Comparison of ENCODE assay signal across 16 cellular contexts in the genomic region with DNA sequence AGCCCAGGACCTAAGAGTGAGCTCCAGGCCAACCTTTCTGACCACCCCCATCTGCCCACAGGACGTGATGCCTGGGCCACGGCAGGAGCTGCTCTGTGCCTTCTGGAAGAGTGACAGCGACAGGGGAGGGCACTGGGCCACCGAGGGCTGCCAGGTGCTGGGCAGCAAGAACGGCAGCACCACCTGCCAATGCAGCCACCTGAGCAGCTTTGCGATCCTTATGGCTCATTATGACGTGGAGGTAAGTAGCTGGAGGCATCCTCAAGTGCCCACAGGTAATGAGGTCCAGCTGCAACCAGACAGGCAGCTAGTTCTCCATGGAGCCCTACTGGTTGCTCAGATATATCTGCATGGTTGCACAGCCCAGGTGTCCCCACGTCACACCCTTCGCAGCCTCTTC. TPM values are rescaled to one million over a fixed set of nuclear protein-coding genes. Genes with fewer than 3 reads are reported as not detected.
DNase-seq lines count a peak whose midpoint lies in the region; TF ChIP-seq lines count a peak whose summit lies in the region.
"Had no signal": no experiment of that assay in that cellular context is flagged by ENCODE, and none has a peak within 500 bp of the region (broad histone marks: within the 10 kb centered on the region; RNA-seq: fewer than 3 reads in every experiment).

No MANE protein-coding gene starts in this region.

- no peak overlapping the region for H3K4me3 ChIP-seq in CD4-positive, alpha-beta memory T cell (ENCODE audit: low read length in 2 of 2)
- H3K4me3 ChIP-seq in OCI-LY7 (ENCODE audit: low read depth, low read length, poor library complexity, severe bottlenecking) = no peak overlapping the region
- H3K4me3 ChIP-seq: esophagus squamous epithelium had no signal

- POLR2A ChIA-PET in CD4-positive, alpha-beta memory T cell (lab: Charles Lee; ENCODE audit: partially characterized antibody) = interaction anchor here (1.4 to 9.4 kb wide), 7 partner anchors 8 to 268 kb away, joined by 4 to 206 read pairs (median 24); partner anchors contain the start of genes ADGRE5, ASF1B and DDX39A
- POLR2A ChIA-PET in GM10248 (lab: Yijun Ruan, JAX) (interaction anchor here (0.7 to 2.0 kb wide), 6 partner anchors 10 to 1249 kb away, joined by 4 to 9 read pairs (median 5); partner anchors contain the start of genes ADGRE5 and ASF1B), OCI-LY7 (lab: Charles Lee) (interaction anchor here (0.5 to 0.7 kb wide), 4 partner anchors 33 to 111 kb away, joined by 3 read pairs; no protein-coding TSS in a partner anchor)

- peaks cover 20% of the 10 kb centered on the region for H3K4me1 ChIP-seq in CD4-positive, alpha-beta memory T cell (ENCODE audit: insufficient read depth, low read length)
- peaks cover 4% of the 10 kb centered on the region for H3K4me1 ChIP-seq in OCI-LY7 (ENCODE audit: insufficient read depth, low read length, poor library complexity, severe bottlenecking)

- intact Hi-C loops in CD4-positive, alpha-beta memory T cell (cut with micrococcal nuclease) = no loop called here
- intact Hi-C loops in dendritic cell treated with granulocyte-macrophage colony-stimulating factor and Interleukin-4, amounts not matched to agents 40 ng/mL and 50 ng/mL, for 4 days (cut with micrococcal nuclease) = loop anchor here (5.0 to 10.0 kb wide), 2 partner anchors 37 to 260 kb away; no protein-coding TSS in a partner anchor
- intact Hi-C loops in OCI-LY7 (cut with micrococcal nuclease; ENCODE audit: unreplicated experiment) = no loop called here

- no peaks in the 10 kb centered on the region for H3K9me2 ChIP-seq in OCI-LY7 (ENCODE audit: insufficient read depth, low read length)

- no peak overlapping the region for H3K4me2 ChIP-seq in OCI-LY7 (ENCODE audit: low read length)

- no peaks in the 10 kb centered on the region for H4K20me1 ChIP-seq in OCI-LY7 (ENCODE audit: insufficient read depth, low read length)

- H3K27ac Mint-ChIP-seq in CD4-positive, alpha-beta memory T cell = peak overlapping the region; percentile 15 to 94 (median 57)
- H3K27ac Mint-ChIP-seq in dendritic cell treated with granulocyte-macrophage colony-stimulating factor and Interleukin-4, amounts not matched to agents 40 ng/mL and 50 ng/mL, for 4 days = peak overlapping the region; percentile 42
- H3K27ac Mint-ChIP-seq: activated CD4-positive, alpha-beta T cell treated with anti-CD3 and anti-CD28 coated beads, Interleukin-2, amount 10 ng/mL, durations not matched to agents 24 days and 14 days had no signal

- peaks cover 69% of the 10 kb centered on the region for H3K36me3 ChIP-seq in CD4-positive, alpha-beta memory T cell (ENCODE audit: insufficient read depth, low read length)
- peaks cover 72% of the 10 kb centered on the region for H3K36me3 ChIP-seq in OCI-LY7 (ENCODE audit: insufficient read depth, low read length)

- H2AFZ ChIP-seq in OCI-LY7 (ENCODE audit: low read length) = no peak overlapping the region

- TF ChIP-seq CTCF in GM10248 (IDR thresholded peaks at IDR 0.05; ENCODE audit: control extremely low read depth, extremely low read depth, low read depth, missing control alignments) (no peak), GM20000 (IDR thresholded peaks at IDR 0.05; ENCODE audit: extremely low read depth, missing control alignments) (no peak), OCI-LY7 (conservative IDR thresholded peaks at IDR 0.05; ENCODE audit: low read length) (no peak)

- H3K36me3 Mint-ChIP-seq in CD4-positive, alpha-beta memory T cell = peaks cover 57 to 75% of the 10 kb centered on the region in 2 donors
- H3K36me3 Mint-ChIP-seq in dendritic cell treated with granulocyte-macrophage colony-stimulating factor and Interleukin-4, amounts not matched to agents 40 ng/mL and 50 ng/mL, for 4 days (ENCODE audit: low read depth) = peaks cover 100% of the 10 kb centered on the region

- CTCF ChIA-PET in CD4-positive, alpha-beta memory T cell (lab: Charles Lee; ENCODE audit: partially characterized antibody) = interaction anchor here (0.6 to 6.0 kb wide), 8 partner anchors 11 to 267 kb away, joined by 3 to 121 read pairs (median 20); partner anchors contain the start of genes ADGRE5 and ASF1B
- CTCF ChIA-PET in GM10248 (lab: Yijun Ruan, JAX) (interaction anchor here (1.0 to 2.9 kb wide), 4 partner anchors 22 to 268 kb away, joined by 3 to 11 read pairs (median 4); partner anchors contain the start of genes ADGRE5 and ASF1B), OCI-LY7 (lab: Charles Lee; ENCODE audit: unreplicated experiment) (no interaction called here)

- BruUV-seq in OCI-LY7 (replicated peaks; lab: Mats Ljungman, UMichigan) = no TSS peak

- H3K27ac ChIP-seq in CD4-positive, alpha-beta memory T cell (ENCODE audit: low read depth, low read length) = no peak overlapping the region
- no peak overlapping the region for H3K27ac ChIP-seq in OCI-LY7 (ENCODE audit: low read depth, low read length, poor library complexity, severe bottlenecking)
- H3K27ac ChIP-seq: esophagus squamous epithelium had no signal

- no peaks in the 10 kb centered on the region for H3K27me3 ChIP-seq in CD4-positive, alpha-beta memory T cell (ENCODE audit: insufficient read depth, low read length)
- H3K27me3 ChIP-seq: esophagus squamous epithelium had no signal

- peak overlapping the region in 1 of 8 donors; percentile 25 for H3K4me3 Mint-ChIP-seq in CD4-positive, alpha-beta memory T cell
- H3K4me3 Mint-ChIP-seq in dendritic cell treated with granulocyte-macrophage colony-stimulating factor and Interleukin-4, amounts not matched to agents 40 ng/mL and 50 ng/mL, for 4 days = no peak overlapping the region
- H3K4me3 Mint-ChIP-seq: activated CD4-positive, alpha-beta T cell treated with anti-CD3 and anti-CD28 coated beads, Interleukin-2, amount 10 ng/mL, durations not matched to agents 24 days and 14 days; neural crest cell had no signal

- H3K4me1 Mint-ChIP-seq in CD4-positive, alpha-beta memory T cell = peaks cover 6 to 56% (median 11%) of the 10 kb centered on the region in 4 donors
- H3K4me1 Mint-ChIP-seq in dendritic cell treated with granulocyte-macrophage colony-stimulating factor and Interleukin-4, amounts not matched to agents 40 ng/mL and 50 ng/mL, for 4 days (ENCODE audit: low read depth) = peaks cover 58% of the 10 kb centered on the region

- DNase-seq in CD4-positive, alpha-beta memory T cell = peak in 1 of 5 donors; percentile 45
- DNase-seq in GM10248 (ENCODE audit: extremely low spot score) (peak; percentile 6), NCI-H510A (lab: John Stamatoyannopoulos, UW) (peak; percentile 94), GM20000 (ENCODE audit: low spot score) (no peak), OCI-LY7 (ENCODE audit: low spot score) (no peak)
- no peak for DNase-seq in stimulated activated CD4-positive, alpha-beta T cell treated with anti-CD3 and anti-CD28 coated beads, Interleukin-4, amount 100 ng/mL, for 4 hours
- DNase-seq in activated CD4-positive, CD25-positive, alpha-beta regulatory T cell treated with anti-CD3 and anti-CD28 coated beads, Interleukin-2, amount 50 U/mL, for 72 hours = no peak
- DNase-seq: activated CD4-positive, alpha-beta T cell treated with anti-CD3 and anti-CD28 coated beads, Interleukin-2, amount 10 ng/mL, durations not matched to agents 24 days and 14 days; activated naive CD4-positive, alpha-beta T cell; esophagus squamous epithelium; hypothalamus; left ventricle myocardium superior; NCI-H2081 treated with DMSO at 0.1 percent for 48 hours had no signal

- H3K27me3 Mint-ChIP-seq in CD4-positive, alpha-beta memory T cell = no peaks in the 10 kb centered on the region
- H3K27me3 Mint-ChIP-seq in dendritic cell treated with granulocyte-macrophage colony-stimulating factor and Interleukin-4, amounts not matched to agents 40 ng/mL and 50 ng/mL, for 4 days = no peaks in the 10 kb centered on the region
- H3K27me3 Mint-ChIP-seq: activated CD4-positive, alpha-beta T cell treated with anti-CD3 and anti-CD28 coated beads, Interleukin-2, amount 10 ng/mL, durations not matched to agents 24 days and 14 days; T-cell had no signal

- H3K79me2 ChIP-seq in OCI-LY7 (ENCODE audit: insufficient read depth, low read depth, low read length) = no peaks in the 10 kb centered on the region

- no peaks in the 10 kb centered on the region for H3K9me3 ChIP-seq in CD4-positive, alpha-beta memory T cell (ENCODE audit: control insufficient read depth in 1 of 2, low read length in 2 of 2)
- H3K9me3 ChIP-seq in OCI-LY7 (ENCODE audit: low read length) = no peaks in the 10 kb centered on the region
- H3K9me3 ChIP-seq: esophagus squamous epithelium had no signal

- peaks cover 0 to 14% (median 0%) of the 10 kb centered on the region in 8 donors for H3K9me3 Mint-ChIP-seq in CD4-positive, alpha-beta memory T cell
- H3K9me3 Mint-ChIP-seq in dendritic cell treated with granulocyte-macrophage colony-stimulating factor and Interleukin-4, amounts not matched to agents 40 ng/mL and 50 ng/mL, for 4 days = no peaks in the 10 kb centered on the region
- H3K9me3 Mint-ChIP-seq: activated CD4-positive, alpha-beta T cell treated with anti-CD3 and anti-CD28 coated beads, Interleukin-2, amount 10 ng/mL, durations not matched to agents 24 days and 14 days; neural crest cell; T-cell had no signal

RNA-seq across cellular contexts. Expression of gene DDX39A, which starts 14.8 kb away (rescaled TPM):
- 100 to 1,000 TPM; 148 TPM for total RNA-seq in CD4-positive, alpha-beta memory T cell
- 100 to 1,000 TPM in 1 of 2 donors, 10 to 100 TPM in 1; 95.0 to 145 TPM for polyA plus RNA-seq in CD4-positive, alpha-beta memory T cell
- total RNA-seq in OCI-LY7 (2014; rRNA removed; shearing (Covaris generic)) = 425 and 474 TPM in 2 replicates
- 294 and 316 TPM in 2 replicates for total RNA-seq in OCI-LY7 (2022)

RNA-seq across cellular contexts. Expression of gene ADGRE5, which starts 23.1 kb away (rescaled TPM):
- total RNA-seq in CD4-positive, alpha-beta memory T cell = 100 to 1,000 TPM; 170 to 173 TPM
- polyA plus RNA-seq in CD4-positive, alpha-beta memory T cell = 100 to 1,000 TPM; 211 to 275 TPM
- 12.5 and 13.8 TPM in 2 replicates for total RNA-seq in OCI-LY7 (2014; rRNA removed; shearing (Covaris generic))
- total RNA-seq in OCI-LY7 (2022) = 47.5 and 48.7 TPM in 2 replicates

RNA-seq across cellular contexts. Expression of gene PKN1, which starts 28.8 kb away (rescaled TPM):
- total RNA-seq in CD4-positive, alpha-beta memory T cell = 100 to 1,000 TPM; 189 to 205 TPM
- polyA plus RNA-seq in CD4-positive, alpha-beta memory T cell = 10 to 100 TPM; 41.5 to 87.6 TPM
- total RNA-seq in OCI-LY7 (2014; rRNA removed; shearing (Covaris generic)) = 117 and 125 TPM in 2 replicates
- total RNA-seq in OCI-LY7 (2022) = 233 and 246 TPM in 2 replicates

Comparison
In these comparisons a context has a peak if more than half of its experiments do, and no peak if none do; other contexts are left out.
1. DNase-seq: peak in GM10248 (single experiment) and NCI-H510A (single experiment); none in stimulated activated CD4-positive, alpha-beta T cell treated with anti-CD3 and anti-CD28 coated beads, Interleukin-4, amount 100 ng/mL, for 4 hours (0 of 2), activated CD4-positive, CD25-positive, alpha-beta regulatory T cell treated with anti-CD3 and anti-CD28 coated beads, Interleukin-2, amount 50 U/mL, for 72 hours (single experiment), GM20000 (single experiment) and OCI-LY7 (single experiment).